12 cellular contexts compared by ENCODE assay signal in genomic region chr1:17561252-17561558, GRCh38. TPM values are rescaled to one million over a fixed set of nuclear protein-coding genes. Genes with fewer than 3 reads are reported as not detected.
A peak's percentile ranks its signal among the peaks of the same experiment; 100 is the strongest.
DNase-seq lines count a peak whose midpoint lies in the region; ATAC-seq and TF ChIP-seq lines count a peak whose summit lies in the region.
"Had no signal": no experiment of that assay in that cellular context is flagged by ENCODE, and none has a peak within 500 bp of the region (broad histone marks: within the 10 kb centered on the region; RNA-seq: fewer than 3 reads in every experiment).

No MANE protein-coding gene starts in this region.

- peaks cover 5% of the 10 kb centered on the region for H3F3A ChIP-seq in SK-N-SH (replicated peaks; ENCODE audit: insufficient read depth)

- H4K20me1 ChIP-seq in SK-N-SH (ENCODE audit: insufficient read depth) (no peaks in the 10 kb centered on the region), fibroblast of lung (ENCODE audit: control insufficient read depth, extremely low read depth, insufficient read depth, low read length) (no peaks in the 10 kb centered on the region)

- TF ChIP-seq CTCF in SK-N-SH (IDR thresholded peaks at IDR 0.05), result no peak
- TF ChIP-seq CTCF in fibroblast of lung (conservative IDR thresholded peaks at IDR 0.05 in 1 of 2, IDR thresholded peaks at IDR 0.05 in 1 of 2; ENCODE audit: low read depth in 1 of 2, low read length in 2 of 2), result no peak
- no peak for TF ChIP-seq CTCF in nephron (IDR thresholded peaks at IDR 0.05; ENCODE audit: unreplicated experiment in 3 of 3)
- TF ChIP-seq CTCF in upper lobe of right lung (IDR thresholded peaks at IDR 0.05), result no peak

- 88% methylated on average over 4 of the region's 9 CpGs for WGBS in SK-N-SH (ENCODE audit: low lambda C conversion rate)

- H3K27me3 ChIP-seq in SK-N-SH (ENCODE audit: insufficient read depth) (no peaks in the 10 kb centered on the region), fibroblast of lung (ENCODE audit: control insufficient read depth, insufficient read depth, low read length) (no peaks in the 10 kb centered on the region), upper lobe of right lung (no peaks in the 10 kb centered on the region)

- no peaks in the 10 kb centered on the region for H3K36me3 Mint-ChIP-seq in nephron (ENCODE audit: low read depth)
- no peaks in the 10 kb centered on the region for H3K36me3 Mint-ChIP-seq in activated T-helper 17 cell treated with anti-CD3 and anti-CD28 coated beads, Interleukin-2, amount 50 U/mL, for 72 hours (ENCODE audit: low read depth)
- no peaks in the 10 kb centered on the region for H3K36me3 Mint-ChIP-seq in activated T-cell treated with anti-CD3 and anti-CD28 coated beads, Interleukin-2, amount 50 U/mL, for 72 hours (ENCODE audit: insufficient read depth in 2 of 2)

- TF ChIP-seq EP300 in SK-N-SH (IDR thresholded peaks at IDR 0.05; ENCODE audit: borderline replicate concordance in 1 of 2, low read depth in 1 of 2, low read length in 1 of 2), result no peak

- no peak for TF ChIP-seq POLR2A in GM18505 (IDR thresholded peaks at IDR 0.05; ENCODE audit: borderline replicate concordance, extremely low read depth, insufficient read depth, insufficient read length)

- H3K4me1 Mint-ChIP-seq in nephron, result peaks cover 44% of the 10 kb centered on the region
- H3K4me1 Mint-ChIP-seq in activated T-helper 17 cell treated with anti-CD3 and anti-CD28 coated beads, Interleukin-2, amount 50 U/mL, for 72 hours, result no peaks in the 10 kb centered on the region
- H3K4me1 Mint-ChIP-seq in activated T-cell treated with anti-CD3 and anti-CD28 coated beads, Interleukin-2, amount 50 U/mL, for 72 hours (ENCODE audit: low read depth), result no peaks in the 10 kb centered on the region

- DNase-seq in SK-N-SH (no peak), fibroblast of lung (ENCODE audit: low read depth in 2 of 2) (peak in 1 of 2 donors; percentile 28), upper lobe of right lung (no peak)
- no peak for DNase-seq in activated naive CD4-positive, alpha-beta T cell treated with Interleukin-2 at 50 U/mL for 16 hours
- no peak for DNase-seq in activated T-cell treated with anti-CD3 and anti-CD28 coated beads, Interleukin-2, amount 50 U/mL, for 72 hours
- DNase-seq: NCI-H1436 treated with DMSO at 0.1 percent for 48 hours; stimulated activated CD4-positive, alpha-beta T cell treated with anti-CD3 and anti-CD28 coated beads, Interleukin-15, amount 100 ng/mL, for 24 hours had no signal

- H3K4me3 ChIP-seq in SK-N-SH (ENCODE audit: low read depth in 2 of 2, low read length in 1 of 2), result no peak overlapping the region
- no peak overlapping the region for H3K4me3 ChIP-seq in fibroblast of lung (replicated peaks in 1 of 4; ENCODE audit: control extremely low read depth in 1 of 4, insufficient read depth in 1 of 4, low read depth in 3 of 4, low read length in 4 of 4)
- H3K4me3 ChIP-seq in upper lobe of right lung, result no peak overlapping the region

- H2AFZ ChIP-seq in SK-N-SH (ENCODE audit: low read depth) (no peak overlapping the region), fibroblast of lung (ENCODE audit: low read length) (no peak overlapping the region)

- H3K9ac ChIP-seq in SK-N-SH (no peak overlapping the region), fibroblast of lung (ENCODE audit: insufficient read depth, low read length) (peak overlapping the region; percentile 37)

- H3K27me3 Mint-ChIP-seq in nephron (ENCODE audit: low read depth), result no peaks in the 10 kb centered on the region
- H3K27me3 Mint-ChIP-seq in activated T-helper 17 cell treated with anti-CD3 and anti-CD28 coated beads, Interleukin-2, amount 50 U/mL, for 72 hours, result peaks cover 11% of the 10 kb centered on the region
- no peaks in the 10 kb centered on the region for H3K27me3 Mint-ChIP-seq in activated T-cell treated with anti-CD3 and anti-CD28 coated beads, Interleukin-2, amount 50 U/mL, for 72 hours (ENCODE audit: low read depth)

- peaks cover 67% of the 10 kb centered on the region for H3K79me2 ChIP-seq in SK-N-SH (ENCODE audit: insufficient read depth)
- no peaks in the 10 kb centered on the region for H3K79me2 ChIP-seq in fibroblast of lung (ENCODE audit: control insufficient read depth, insufficient read depth, low read length)

- ATAC-seq in upper lobe of right lung (peak; percentile 22), GM18505 (IDR thresholded peaks at IDR 0.05; ENCODE audit: unreplicated experiment) (no peak)
- no peak for ATAC-seq in activated T-helper 17 cell treated with anti-CD3 and anti-CD28 coated beads, Interleukin-2, amount 50 U/mL, for 72 hours (replicated peaks)
- ATAC-seq in activated T-cell treated with anti-CD3 and anti-CD28 coated beads, Interleukin-2, amount 50 U/mL, for 72 hours (replicated peaks in 1 of 2), result no peak

- no peak for TF ChIP-seq RAD21 in SK-N-SH (IDR thresholded peaks at IDR 0.05; ENCODE audit: low read length)

- H3K4me2 ChIP-seq in SK-N-SH (peak overlapping the region; percentile 67; the same call in 1 of the 2 replicates), fibroblast of lung (ENCODE audit: extremely low read depth, insufficient read depth, low read length) (peak overlapping the region; percentile 78)

- POLR2A ChIA-PET in SK-N-SH (lab: Yijun Ruan, JAX), result no interaction called here

- no peak overlapping the region for H3K4me3 Mint-ChIP-seq in nephron
- no peak overlapping the region for H3K4me3 Mint-ChIP-seq in activated T-helper 17 cell treated with anti-CD3 and anti-CD28 coated beads, Interleukin-2, amount 50 U/mL, for 72 hours
- no peak overlapping the region for H3K4me3 Mint-ChIP-seq in activated T-cell treated with anti-CD3 and anti-CD28 coated beads, Interleukin-2, amount 50 U/mL, for 72 hours
- H3K4me3 Mint-ChIP-seq: stimulated activated naive CD8-positive, alpha-beta T cell treated with anti-CD3 and anti-CD28 coated beads, Interleukin-15, Interleukin-2, amounts not matched to agents 100 ng/mL and 50 ng/mL, for 24 hours had no signal

- intact Hi-C loops in upper lobe of right lung (cut with DNase I), result no loop called here

- H3K27ac Mint-ChIP-seq in nephron, result peak overlapping the region; percentile 72 to 96 (median 81)
- H3K27ac Mint-ChIP-seq in activated T-helper 17 cell treated with anti-CD3 and anti-CD28 coated beads, Interleukin-2, amount 50 U/mL, for 72 hours, result no peak overlapping the region
- no peak overlapping the region for H3K27ac Mint-ChIP-seq in activated T-cell treated with anti-CD3 and anti-CD28 coated beads, Interleukin-2, amount 50 U/mL, for 72 hours
- H3K27ac Mint-ChIP-seq: stimulated activated naive CD8-positive, alpha-beta T cell treated with anti-CD3 and anti-CD28 coated beads, Interleukin-15, Interleukin-2, amounts not matched to agents 100 ng/mL and 50 ng/mL, for 24 hours had no signal

- H3K9me2 ChIP-seq in SK-N-SH, result no peaks in the 10 kb centered on the region

- no peaks in the 10 kb centered on the region for H3K9me3 Mint-ChIP-seq in nephron
- no peaks in the 10 kb centered on the region for H3K9me3 Mint-ChIP-seq in activated T-helper 17 cell treated with anti-CD3 and anti-CD28 coated beads, Interleukin-2, amount 50 U/mL, for 72 hours
- H3K9me3 Mint-ChIP-seq in activated T-cell treated with anti-CD3 and anti-CD28 coated beads, Interleukin-2, amount 50 U/mL, for 72 hours, result no peaks in the 10 kb centered on the region
- H3K9me3 Mint-ChIP-seq: stimulated activated naive CD8-positive, alpha-beta T cell treated with anti-CD3 and anti-CD28 coated beads, Interleukin-15, Interleukin-2, amounts not matched to agents 100 ng/mL and 50 ng/mL, for 24 hours had no signal

- H3K9me3 ChIP-seq in SK-N-SH (no peaks in the 10 kb centered on the region), fibroblast of lung (ENCODE audit: control insufficient read depth, insufficient read depth, low read depth, low read length) (no peaks in the 10 kb centered on the region), upper lobe of right lung (no peaks in the 10 kb centered on the region)

- H3K36me3 ChIP-seq in SK-N-SH (replicated peaks in 1 of 2; ENCODE audit: control insufficient read depth in 1 of 2, insufficient read depth in 2 of 2, low read length in 1 of 2) (no peaks in the 10 kb centered on the region), fibroblast of lung (ENCODE audit: control insufficient read depth, insufficient read depth, low read length) (no peaks in the 10 kb centered on the region), upper lobe of right lung (no peaks in the 10 kb centered on the region)

- H3K4me1 ChIP-seq in SK-N-SH (ENCODE audit: control insufficient read depth in 1 of 2, insufficient read depth in 2 of 2, low read depth in 1 of 2, low read length in 1 of 2), result peaks cover 17 to 19% of the 10 kb centered on the region in 2 experiments; a peak in 3 of 4 replicates
- H3K4me1 ChIP-seq in fibroblast of lung (ENCODE audit: control insufficient read depth, extremely low read depth, insufficient read depth, low read length), result peaks cover 7% of the 10 kb centered on the region
- H3K4me1 ChIP-seq in upper lobe of right lung, result peaks cover 25% of the 10 kb centered on the region

- CTCF ChIA-PET in SK-N-SH (lab: Yijun Ruan, JAX), result interaction anchor here (0.8 to 3.4 kb wide), 2 partner anchors 45 to 109 kb away, joined by 3 to 23 read pairs; no protein-coding TSS in a partner anchor

- H3K27ac ChIP-seq in SK-N-SH (ENCODE audit: low read depth in 2 of 2, low read length in 1 of 2), result peak overlapping the region in 1 of 2 experiments; percentile 71; a peak in 2 of 4 replicates
- no peak overlapping the region for H3K27ac ChIP-seq in fibroblast of lung (ENCODE audit: insufficient read depth, low read length)
- peak overlapping the region; percentile 73 for H3K27ac ChIP-seq in upper lobe of right lung
- H3K27ac ChIP-seq: HL-60 had no signal

RNA-seq across cellular contexts. Expression of gene ARHGEF10L, which starts 21.7 kb away (rescaled TPM):
- polyA plus RNA-seq in SK-N-SH (2012; rRNA removed), result 12.5 and 12.6 TPM in 2 replicates
- polyA plus RNA-seq in SK-N-SH (2012; cell fraction: cytosol; rRNA removed), result 3.7 and 6.3 TPM in 2 replicates
- polyA plus RNA-seq in SK-N-SH (2012; cell fraction: nucleus; rRNA removed), result 35.6 and 35.9 TPM in 2 replicates
- 13.1 and 24.3 TPM in 2 replicates for total RNA-seq in fibroblast of lung
- 7.5 and 11.2 TPM in 2 replicates for polyA plus RNA-seq in fibroblast of lung
- polyA plus RNA-seq in fibroblast of lung (2012), result 10.9 and 16.2 TPM in 2 replicates
- 24.9 and 51.1 TPM in 2 replicates for polyA minus RNA-seq in fibroblast of lung (ENCODE audit: low replicate concordance)
- 34.1 TPM for total RNA-seq in upper lobe of right lung
- total RNA-seq in activated T-helper 17 cell treated with anti-CD3 and anti-CD28 coated beads, Interleukin-2, amount 50 U/mL, for 72 hours, result not detected
- total RNA-seq in activated T-cell treated with anti-CD3 and anti-CD28 coated beads, Interleukin-2, amount 50 U/mL, for 72 hours, result not detected

Comparison
In these comparisons a context has a peak if more than half of its experiments do, and no peak if none do; other contexts are left out.
1. H3K27ac Mint-ChIP-seq: peak in nephron (3 of 3); none in activated T-helper 17 cell treated with anti-CD3 and anti-CD28 coated beads, Interleukin-2, amount 50 U/mL, for 72 hours (single experiment) and activated T-cell treated with anti-CD3 and anti-CD28 coated beads, Interleukin-2, amount 50 U/mL, for 72 hours (single experiment).
2. RNA of gene ARHGEF10L, which starts 21.7 kb away (total RNA-seq): 34.1 TPM in upper lobe of right lung (single experiment) and 13.1 to 24.3 TPM in fibroblast of lung; not detected in activated T-cell treated with anti-CD3 and anti-CD28 coated beads, Interleukin-2, amount 50 U/mL, for 72 hours and not detected in activated T-helper 17 cell treated with anti-CD3 and anti-CD28 coated beads, Interleukin-2, amount 50 U/mL, for 72 hours; every median in the first group is over 10 times any median in the second.